Comparison of ENCODE assay signal across 26 cellular contexts in genomic region chr3:129403450-129403849, GRCh38. TPM values are rescaled to one million over a fixed set of nuclear protein-coding genes. Genes with fewer than 3 reads are reported as not detected.
"Had no signal": no experiment of that assay in that cellular context is flagged by ENCODE, and none has a peak within 500 bp of the region (broad histone marks: within the 10 kb centered on the region; RNA-seq: fewer than 3 reads in every experiment).

No MANE protein-coding gene starts in this region.

- H3K36me3 Mint-ChIP-seq: mesothelial cell of epicardium; naive B cell; natural killer cell; stimulated activated effector memory CD8-positive, alpha-beta T cell treated with anti-CD3 and anti-CD28 coated beads, Interleukin-12 subunit alpha, Interleukin-12 subunit beta, amount 100 ng/mL, for 72 hours had no signal

- H3K4me2 ChIP-seq: hepatocyte had no signal

- H3K4me3 ChIP-seq: hepatocyte, left ventricle myocardium inferior, lung, pancreas, prostate gland, sigmoid colon, spleen, tibial nerve, upper lobe of left lung, vagina had no signal

- H3K27ac Mint-ChIP-seq: mesothelial cell of epicardium; natural killer cell; stimulated activated effector memory CD8-positive, alpha-beta T cell treated with anti-CD3 and anti-CD28 coated beads, Interleukin-12 subunit alpha, Interleukin-12 subunit beta, amount 100 ng/mL, for 72 hours; stimulated activated naive CD8-positive, alpha-beta T cell treated with anti-CD3 and anti-CD28 coated beads, Interleukin-15, amount 100 ng/mL, for 72 hours had no signal

- H3K27ac ChIP-seq: hepatocyte, left ventricle myocardium inferior, pancreas, prostate gland, sigmoid colon, spleen, tibial nerve, upper lobe of left lung, vagina had no signal

- H2AFZ ChIP-seq: hepatocyte had no signal

- DNase-seq: islet precursor cell; left ventricle myocardium inferior; mesendoderm; naive B cell; natural killer cell; pancreas; retina; right cardiac atrium; sigmoid colon; small intestine; spleen; stimulated activated CD4-positive, alpha-beta T cell treated with anti-CD3 and anti-CD28 coated beads, Interleukin-4, amount 100 ng/mL, for 24 hours; stimulated activated naive CD4-positive, alpha-beta T cell treated with Interleukin-2 at 50 U/mL for 16 hours; stimulated activated naive CD8-positive, alpha-beta T cell treated with anti-CD3 and anti-CD28 coated beads, Interleukin-15, amount 100 ng/mL, for 72 hours; substantia nigra; upper lobe of left lung had no signal

- H3K36me3 ChIP-seq: left ventricle myocardium inferior, pancreas, prostate gland, sigmoid colon, spleen, tibial nerve, upper lobe of left lung, vagina had no signal

- ATAC-seq: natural killer cell; pancreas; right cardiac atrium; stimulated activated effector memory CD8-positive, alpha-beta T cell treated with anti-CD3 and anti-CD28 coated beads, Interleukin-12 subunit alpha, Interleukin-12 subunit beta, amount 100 ng/mL, for 72 hours; stimulated activated naive CD8-positive, alpha-beta T cell treated with anti-CD3 and anti-CD28 coated beads, Interleukin-15, amount 100 ng/mL, for 72 hours had no signal

- H3K27me3 ChIP-seq: hepatocyte, pancreas, sigmoid colon, spleen, tibial nerve, upper lobe of left lung, vagina had no signal

- H3K4me3 Mint-ChIP-seq: mesothelial cell of epicardium; natural killer cell; stimulated activated effector memory CD8-positive, alpha-beta T cell treated with anti-CD3 and anti-CD28 coated beads, Interleukin-12 subunit alpha, Interleukin-12 subunit beta, amount 100 ng/mL, for 72 hours; stimulated activated naive CD8-positive, alpha-beta T cell treated with anti-CD3 and anti-CD28 coated beads, Interleukin-15, amount 100 ng/mL, for 72 hours had no signal

- H3K9me3 ChIP-seq: left ventricle myocardium inferior, pancreas, prostate gland, sigmoid colon, spleen, tibial nerve, upper lobe of left lung, vagina had no signal

- H3K4me1 ChIP-seq: prostate gland had no signal

- H3K27me3 Mint-ChIP-seq: naive B cell; stimulated activated naive CD8-positive, alpha-beta T cell treated with anti-CD3 and anti-CD28 coated beads, Interleukin-15, amount 100 ng/mL, for 72 hours had no signal

- H3K9me3 Mint-ChIP-seq: mesothelial cell of epicardium; naive B cell; natural killer cell; stimulated activated effector memory CD8-positive, alpha-beta T cell treated with anti-CD3 and anti-CD28 coated beads, Interleukin-12 subunit alpha, Interleukin-12 subunit beta, amount 100 ng/mL, for 72 hours; stimulated activated naive CD8-positive, alpha-beta T cell treated with anti-CD3 and anti-CD28 coated beads, Interleukin-15, amount 100 ng/mL, for 72 hours had no signal

RNA-seq across cellular contexts. Expression of gene EFCAB12, which starts 25.0 kb away (rescaled TPM):
- total RNA-seq: kidney epithelial cell, left ventricle myocardium inferior, lower leg skin, urinary bladder, vagina had no signal
